23 cellular contexts compared by ENCODE assay signal in the genomic region with DNA sequence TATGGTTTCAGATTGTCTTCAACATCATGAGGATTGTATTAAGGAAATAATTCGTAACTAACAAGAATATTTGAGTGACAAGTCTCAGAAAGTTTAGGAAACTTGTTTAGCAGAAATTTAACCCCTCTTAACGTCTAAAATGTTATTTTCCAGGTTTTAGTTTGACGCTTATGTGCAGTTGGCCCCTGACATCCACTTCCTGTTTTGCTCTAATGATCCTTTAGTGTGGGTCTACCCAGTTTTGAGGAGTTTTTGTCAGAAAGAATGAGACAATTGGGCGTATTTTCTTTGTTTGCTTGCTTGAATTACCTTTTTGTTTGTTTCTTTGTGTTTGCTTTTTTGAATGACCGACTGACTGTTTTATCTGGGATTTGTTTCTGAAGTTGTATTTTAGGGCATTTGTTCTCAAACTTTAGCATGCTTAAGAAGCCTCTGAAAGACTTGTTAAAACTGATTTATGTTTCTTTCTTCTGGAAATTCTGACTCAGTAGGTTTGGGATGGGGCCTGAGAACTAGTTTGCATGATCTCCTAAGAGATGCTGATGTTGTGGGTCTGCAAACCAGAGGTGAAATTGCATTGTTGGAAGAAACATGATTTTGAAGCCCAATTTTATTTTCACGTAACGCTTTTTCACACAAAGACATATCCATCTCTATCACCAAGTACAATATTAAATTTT. TPM values are rescaled to one million over a fixed set of nuclear protein-coding genes. Genes with fewer than 3 reads are reported as not detected.
A peak's percentile ranks its signal among the peaks of the same experiment; 100 is the strongest.
DNase-seq lines count a peak whose midpoint lies in the region; ATAC-seq and TF ChIP-seq lines count a peak whose summit lies in the region.
"Had no signal": no experiment of that assay in that cellular context is flagged by ENCODE, and none has a peak within 500 bp of the region (broad histone marks: within the 10 kb centered on the region; RNA-seq: fewer than 3 reads in every experiment).

No MANE protein-coding gene starts in this region.

- H3K4me3 ChIP-seq in IMR-90 (ENCODE audit: insufficient read depth, low read depth, low read length): no peak overlapping the region
- H3K4me3 ChIP-seq: ascending aorta, gastroesophageal sphincter, lower lobe of right lung, spleen, testis had no signal

- intact Hi-C loops in IMR-90 (cut with micrococcal nuclease): no loop called here

- H3K36me3 ChIP-seq in IMR-90 (ENCODE audit: control insufficient read depth, insufficient read depth, low read length): peaks cover 4% of the 10 kb centered on the region
- H3K36me3 ChIP-seq: ascending aorta, gastroesophageal sphincter, lower lobe of right lung, spleen had no signal

- H3K9me3 ChIP-seq in IMR-90 (ENCODE audit: control insufficient read depth, insufficient read depth, low read length): no peaks in the 10 kb centered on the region
- H3K9me3 ChIP-seq: ascending aorta, gastroesophageal sphincter, lower lobe of right lung, spleen, testis had no signal

- TF ChIP-seq RAD21 in IMR-90 (IDR thresholded peaks at IDR 0.05; ENCODE audit: low read length): no peak

- H3K9me1 ChIP-seq in IMR-90 (ENCODE audit: insufficient read depth, low read length): no peaks in the 10 kb centered on the region

- no peaks in the 10 kb centered on the region for H3K27me3 ChIP-seq in IMR-90 (ENCODE audit: control insufficient read depth, insufficient read depth, low read length)
- H3K27me3 ChIP-seq: ascending aorta, gastroesophageal sphincter, spleen, testis had no signal

- H3K27ac ChIP-seq in IMR-90 (ENCODE audit: insufficient read depth, low read length): no peak overlapping the region
- H3K27ac ChIP-seq: ascending aorta, gastroesophageal sphincter, lower lobe of right lung, testis had no signal

- H3K4ac ChIP-seq in IMR-90 (ENCODE audit: low read depth, low read length): no peak overlapping the region

- H2BK5ac ChIP-seq in IMR-90 (ENCODE audit: low read depth, low read length, poor library complexity, severe bottlenecking): no peak overlapping the region

- no peaks in the 10 kb centered on the region for H3K27me3 Mint-ChIP-seq in chondrocyte (ENCODE audit: low read depth)
- no peaks in the 10 kb centered on the region for H3K27me3 Mint-ChIP-seq in osteocyte (ENCODE audit: unreplicated experiment)
- H3K27me3 Mint-ChIP-seq: activated naive CD4-positive, alpha-beta T cell treated with anti-CD3 and anti-CD28 coated beads, Interleukin-2, amount 50 U/mL, for 24 hours; CD8-positive, alpha-beta memory T cell had no signal

- TF ChIP-seq POLR2A in IMR-90 (IDR thresholded peaks at IDR 0.05; ENCODE audit: low read depth, low read length): no peak

- H3K4me2 ChIP-seq in IMR-90 (ENCODE audit: low read depth, low read length): no peak overlapping the region

- H3K56ac ChIP-seq in IMR-90 (ENCODE audit: extremely low read depth, insufficient read depth, low read length): no peak overlapping the region

- DNase-seq in EH (ENCODE audit: low read depth) (peak; percentile 28), IMR-90 (peak; percentile 17), chondrocyte (ENCODE audit: low spot score) (no peak), osteocyte (ENCODE audit: extremely low spot score, unreplicated experiment) (no peak), dermis blood vessel endothelial cell (no peak), GM20000 (ENCODE audit: low spot score) (no peak)
- DNase-seq: activated CD4-positive, alpha-beta T cell treated with anti-CD3 and anti-CD28 coated beads for 1 hour; activated T-cell treated with anti-CD3 and anti-CD28 coated beads, Interleukin-2, amount 50 U/mL, for 48 hours; CD8-positive, alpha-beta memory T cell; central memory CD4-positive, alpha-beta T cell; lower lobe of right lung; NCI-H1694 treated with DMSO at 0.1 percent for 48 hours; NCI-H748 treated with DMSO at 0.1 percent for 48 hours; occipital lobe; SIG-M5; spleen; stimulated activated CD4-positive, alpha-beta T cell treated with anti-CD3 and anti-CD28 coated beads, Interleukin-4, amount 100 ng/mL, for 1 hour; stimulated activated naive CD4-positive, alpha-beta T cell; testis had no signal

- no peak overlapping the region for H2BK15ac ChIP-seq in IMR-90 (ENCODE audit: low read depth, low read length)

- H3K36me3 Mint-ChIP-seq in chondrocyte (ENCODE audit: low read depth) (peaks cover 6% of the 10 kb centered on the region), osteocyte (ENCODE audit: unreplicated experiment) (peaks cover 21% of the 10 kb centered on the region)
- H3K36me3 Mint-ChIP-seq: activated naive CD4-positive, alpha-beta T cell treated with anti-CD3 and anti-CD28 coated beads, Interleukin-2, amount 50 U/mL, for 24 hours; CD8-positive, alpha-beta memory T cell had no signal

- no peak overlapping the region for H2AK9ac ChIP-seq in IMR-90 (replicated peaks; ENCODE audit: low read depth, low read length, poor library complexity)

- H3K4me3 Mint-ChIP-seq in chondrocyte (ENCODE audit: unreplicated experiment) (no peak overlapping the region), osteocyte (ENCODE audit: unreplicated experiment) (no peak overlapping the region)
- H3K4me3 Mint-ChIP-seq: activated naive CD4-positive, alpha-beta T cell treated with anti-CD3 and anti-CD28 coated beads, Interleukin-2, amount 50 U/mL, for 24 hours; CD8-positive, alpha-beta memory T cell had no signal

- H3K9me3 Mint-ChIP-seq in chondrocyte (ENCODE audit: low read depth) (no peaks in the 10 kb centered on the region), osteocyte (ENCODE audit: unreplicated experiment) (peaks cover 8% of the 10 kb centered on the region)

- H3K4me1 ChIP-seq in IMR-90 (ENCODE audit: control insufficient read depth, insufficient read depth, low read length): no peaks in the 10 kb centered on the region
- H3K4me1 ChIP-seq: lower lobe of right lung, testis had no signal

- ATAC-seq in IMR-90 (ENCODE audit: low read depth): no peak
- no peak for ATAC-seq in GM21619 (IDR thresholded peaks at IDR 0.05; ENCODE audit: unreplicated experiment)
- ATAC-seq: gastroesophageal sphincter, lower lobe of right lung had no signal

- H2AK5ac ChIP-seq in IMR-90 (ENCODE audit: low read depth, low read length): no peak overlapping the region

- H4K20me1 ChIP-seq in IMR-90 (ENCODE audit: insufficient read depth, low read length): peaks cover under 1% of the 10 kb centered on the region

- no peak overlapping the region for H2BK120ac ChIP-seq in IMR-90 (ENCODE audit: low read depth, low read length)

- peaks cover 37 to 53% of the 10 kb centered on the region in 2 experiments for H3K79me1 ChIP-seq in IMR-90 (ENCODE audit: low read depth in 1 of 2, low read length in 2 of 2)

- H3K23ac ChIP-seq in IMR-90 (ENCODE audit: low read depth, low read length): no peak overlapping the region

- H4K5ac ChIP-seq in IMR-90 (ENCODE audit: low read depth, low read length): no peak overlapping the region; the same call in 1 of the 2 replicates

- BruUV-seq in IMR-90 (replicated peaks; lab: Mats Ljungman, UMichigan): no TSS peak

- CTCF ChIA-PET in IMR-90 (lab: Yijun Ruan, JAX): interaction anchor here (0.7 kb wide), 1 partner anchor 254 kb away, joined by 3 read pairs; no protein-coding TSS in a partner anchor

- dilution Hi-C loops in IMR-90 (cut with HindIII; ENCODE audit: low sequenced_read_pairs, unreplicated experiment): no loop called here

- WGBS in IMR-90 (ENCODE audit: extremely low coverage in 2 of 2, insufficient read length in 1 of 2), 2 experiments: 70 to 100% methylated on average over 2 of the region's 7 CpGs

- H3K18ac ChIP-seq in IMR-90 (ENCODE audit: low read depth, low read length): no peak overlapping the region

- in situ Hi-C loops in IMR-90 (cut with MboI; ENCODE audit: low sequenced_read_pairs): no loop called here

- H3K27ac Mint-ChIP-seq in chondrocyte (ENCODE audit: unreplicated experiment) (peak overlapping the region; percentile 38), osteocyte (ENCODE audit: unreplicated experiment) (peak overlapping the region; percentile 1)
- H3K27ac Mint-ChIP-seq: activated naive CD4-positive, alpha-beta T cell treated with anti-CD3 and anti-CD28 coated beads, Interleukin-2, amount 50 U/mL, for 24 hours; CD8-positive, alpha-beta memory T cell had no signal

- no peak overlapping the region for H2BK20ac ChIP-seq in IMR-90 (ENCODE audit: low read depth, low read length)

- POLR2A ChIA-PET in IMR-90 (lab: Charles Lee; ENCODE audit: unreplicated experiment): no interaction called here

- H3K4me1 Mint-ChIP-seq in chondrocyte (ENCODE audit: low read depth): peaks cover 20% of the 10 kb centered on the region
- H3K4me1 Mint-ChIP-seq in osteocyte (ENCODE audit: unreplicated experiment): peaks cover 18% of the 10 kb centered on the region
- H3K4me1 Mint-ChIP-seq: activated naive CD4-positive, alpha-beta T cell treated with anti-CD3 and anti-CD28 coated beads, Interleukin-2, amount 50 U/mL, for 24 hours; CD8-positive, alpha-beta memory T cell had no signal

- H3K14ac ChIP-seq in IMR-90 (replicated peaks; ENCODE audit: low read depth, low read length): no peak overlapping the region

- H3K9ac ChIP-seq in IMR-90 (ENCODE audit: low read depth, low read length): no peak overlapping the region

- TF ChIP-seq CTCF in IMR-90 (conservative IDR thresholded peaks at IDR 0.05; ENCODE audit: low read depth, low read length) (no peak), chondrocyte (IDR thresholded peaks at IDR 0.05) (no peak), osteocyte (IDR thresholded peaks at IDR 0.05) (no peak), GM20000 (IDR thresholded peaks at IDR 0.05; ENCODE audit: extremely low read depth, missing control alignments) (no peak)

- H4K8ac ChIP-seq in IMR-90 (ENCODE audit: low read depth in 2 of 2, low read length in 2 of 2): no peak overlapping the region

- no peak overlapping the region for H2AFZ ChIP-seq in IMR-90 (replicated peaks; ENCODE audit: low read length, poor library complexity)

- no peak overlapping the region for H4K91ac ChIP-seq in IMR-90 (ENCODE audit: insufficient read depth, low read depth, low read length)

TF ChIP-seq in IMR-90, 13 proteins besides CTCF, POLR2A, EP300 and RAD21 (continues in another document):
- no peak for TF ChIP-seq MXI1 (IDR thresholded peaks at IDR 0.05; ENCODE audit: borderline replicate concordance, low read depth, low read length)
- TF ChIP-seq NFE2L2 (IDR thresholded peaks at IDR 0.05; ENCODE audit: low read depth, low read length): no peak
- no peak for TF ChIP-seq CHD1 (IDR thresholded peaks at IDR 0.05; ENCODE audit: low read depth, low read length)
- no peak for TF ChIP-seq CEBPB (IDR thresholded peaks at IDR 0.05; ENCODE audit: low read depth, low read length)
- TF ChIP-seq BHLHE40 (IDR thresholded peaks at IDR 0.05; ENCODE audit: low read depth, low read length): no peak

RNA-seq across cellular contexts. Expression of gene RBMS3, which starts 20.6 kb away (rescaled TPM):
- total RNA-seq in IMR-90 (2012; rRNA removed) (110 and 127 TPM in 2 replicates), chondrocyte (46.7 to 82.6 TPM (median 47.6 TPM) in 3 replicates), osteocyte (64.2 and 66.8 TPM in 2 replicates), dermis blood vessel endothelial cell (25.9 and 37.6 TPM in 2 replicates)
- 15.2 and 17.1 TPM in 2 replicates for polyA plus RNA-seq in IMR-90 (2012; rRNA removed)
- 4.3 and 5.0 TPM in 2 replicates for polyA plus RNA-seq in IMR-90 (2012; cell fraction: cytosol; rRNA removed)
- polyA plus RNA-seq in IMR-90 (2012; cell fraction: nucleus; rRNA removed; ENCODE audit: low replicate concordance): 10.2 and 28.8 TPM in 2 replicates

Comparison
In these comparisons a context has a peak if more than half of its experiments do, and no peak if none do; other contexts are left out.
1. DNase-seq: peak in EH (single experiment) and IMR-90 (single experiment); none in chondrocyte (single experiment), osteocyte (single experiment), dermis blood vessel endothelial cell (single experiment) and GM20000 (single experiment).